8 cellular contexts compared by ENCODE assay signal in genomic region chrX:131675596-131676194, GRCh38.
DNase-seq lines count a peak whose midpoint lies in the region; ATAC-seq and TF ChIP-seq lines count a peak whose summit lies in the region.

No MANE protein-coding gene starts in this region.

- H3K36me3 Mint-ChIP-seq in activated T-helper 17 cell treated with anti-CD3 and anti-CD28 coated beads, Interleukin-2, amount 50 U/mL, for 72 hours (ENCODE audit: low read depth): no peaks in the 10 kb centered on the region

- H3K4me3 Mint-ChIP-seq in activated T-helper 17 cell treated with anti-CD3 and anti-CD28 coated beads, Interleukin-2, amount 50 U/mL, for 72 hours: no peak overlapping the region

- H3K4me3 ChIP-seq in PC-3 (ENCODE audit: low read length) (no peak overlapping the region), esophagus squamous epithelium (no peak overlapping the region), esophagus muscularis mucosa (no peak overlapping the region)

- H4K20me1 ChIP-seq in PC-3 (ENCODE audit: low read length): no peaks in the 10 kb centered on the region

- H3K4me1 ChIP-seq in PC-3 (ENCODE audit: insufficient read depth, low read length): no peaks in the 10 kb centered on the region
- no peaks in the 10 kb centered on the region for H3K4me1 ChIP-seq in esophagus squamous epithelium
- H3K4me1 ChIP-seq in esophagus muscularis mucosa: peaks cover 0 to 3% (median 0%) of the 10 kb centered on the region in 4 donors

- H2AFZ ChIP-seq in PC-3 (ENCODE audit: low read length): no peak overlapping the region

- POLR2A ChIA-PET in PC-3 (lab: Charles Lee; ENCODE audit: unreplicated experiment): no interaction called here

- WGBS in esophagus squamous epithelium, 2 donors: 0% methylated on average over 1 of the region's 1 CpG
- 11% methylated on average over 1 of the region's 1 CpG for WGBS in esophagus muscularis mucosa

- no peaks in the 10 kb centered on the region for H3K79me2 ChIP-seq in PC-3 (ENCODE audit: low read length)

- no TSS peak for BruUV-seq in PC-3 (replicated peaks; lab: Mats Ljungman, UMichigan)

- peak; percentile 32 for DNase-seq in ELR (ENCODE audit: low read depth)
- peak; percentile 27 for DNase-seq in H4 (ENCODE audit: low spot score)
- DNase-seq in PC-3: peak; percentile 45
- peak; percentile 11 for DNase-seq in hepatic stellate cell (ENCODE audit: low spot score)
- DNase-seq in DMS114 treated with DMSO at 0.1 percent for 48 hours (lab: John Stamatoyannopoulos, UW; ENCODE audit: unreplicated experiment): no peak
- DNase-seq in esophagus squamous epithelium (lab: John Stamatoyannopoulos, UW): no peak
- DNase-seq in esophagus muscularis mucosa (ENCODE audit: extremely low spot score): no peak

- no peaks in the 10 kb centered on the region for H3K9me2 ChIP-seq in PC-3 (replicated peaks; ENCODE audit: low read length)

- H3K9ac ChIP-seq in PC-3 (ENCODE audit: low read length): no peak overlapping the region

- H3K4me1 Mint-ChIP-seq in activated T-helper 17 cell treated with anti-CD3 and anti-CD28 coated beads, Interleukin-2, amount 50 U/mL, for 72 hours: no peaks in the 10 kb centered on the region

- CTCF ChIA-PET in PC-3 (lab: Charles Lee): no interaction called here

- H3K27ac ChIP-seq in PC-3 (ENCODE audit: low read length): no peak overlapping the region
- H3K27ac ChIP-seq in esophagus squamous epithelium: no peak overlapping the region
- no peak overlapping the region for H3K27ac ChIP-seq in esophagus muscularis mucosa (replicated peaks in 1 of 4)

- H3K27me3 Mint-ChIP-seq in activated T-helper 17 cell treated with anti-CD3 and anti-CD28 coated beads, Interleukin-2, amount 50 U/mL, for 72 hours: no peaks in the 10 kb centered on the region

- TF ChIP-seq POLR2A in esophagus squamous epithelium (IDR thresholded peaks at IDR 0.05) (no peak), esophagus muscularis mucosa (IDR thresholded peaks at IDR 0.05; ENCODE audit: low read depth) (no peak)

- H3K27me3 ChIP-seq in PC-3 (ENCODE audit: low read length): no peaks in the 10 kb centered on the region
- no peaks in the 10 kb centered on the region for H3K27me3 ChIP-seq in esophagus squamous epithelium
- H3K27me3 ChIP-seq in esophagus muscularis mucosa: no peaks in the 10 kb centered on the region

- no peak overlapping the region for H3K4me2 ChIP-seq in PC-3 (ENCODE audit: low read length)

- no peak for TF ChIP-seq EP300 in esophagus muscularis mucosa (IDR thresholded peaks at IDR 0.05)

- H3K9me3 ChIP-seq in PC-3 (ENCODE audit: low read length) (no peaks in the 10 kb centered on the region), esophagus squamous epithelium (no peaks in the 10 kb centered on the region), esophagus muscularis mucosa (no peaks in the 10 kb centered on the region)

- intact Hi-C loops in PC-3 (cut with micrococcal nuclease) (no loop called here), esophagus squamous epithelium (cut with DNase I) (no loop called here), esophagus muscularis mucosa (cut with DNase I) (no loop called here)

- H3K36me3 ChIP-seq in PC-3 (ENCODE audit: low read depth, low read length) (no peaks in the 10 kb centered on the region), esophagus squamous epithelium (no peaks in the 10 kb centered on the region), esophagus muscularis mucosa (no peaks in the 10 kb centered on the region)

- no peaks in the 10 kb centered on the region for H3K9me3 Mint-ChIP-seq in activated T-helper 17 cell treated with anti-CD3 and anti-CD28 coated beads, Interleukin-2, amount 50 U/mL, for 72 hours

- no peaks in the 10 kb centered on the region for H3F3A ChIP-seq in PC-3 (ENCODE audit: low read length, unreplicated experiment)

- peak; percentile 80 for ATAC-seq in PC-3
- no peak for ATAC-seq in activated T-helper 17 cell treated with anti-CD3 and anti-CD28 coated beads, Interleukin-2, amount 50 U/mL, for 72 hours (replicated peaks)

- no peak overlapping the region for H3K27ac Mint-ChIP-seq in activated T-helper 17 cell treated with anti-CD3 and anti-CD28 coated beads, Interleukin-2, amount 50 U/mL, for 72 hours

- TF ChIP-seq CTCF in PC-3 (conservative IDR thresholded peaks at IDR 0.05; ENCODE audit: low read depth, low read length) (peak; percentile 75), esophagus squamous epithelium (IDR thresholded peaks at IDR 0.05) (peak in 2 of 6 experiments; percentile 16 to 17), esophagus muscularis mucosa (IDR thresholded peaks at IDR 0.05) (no peak)

Comparison
In these comparisons a context has a peak if more than half of its experiments do, and no peak if none do; other contexts are left out.
1. DNase-seq: peak in ELR (single experiment), H4 (single experiment), PC-3 (single experiment) and hepatic stellate cell (single experiment); none in DMS114 treated with DMSO at 0.1 percent for 48 hours (single experiment), esophagus squamous epithelium (single experiment) and esophagus muscularis mucosa (single experiment).